Comparison of ENCODE assay signal across 18 cellular contexts in the genomic region with DNA sequence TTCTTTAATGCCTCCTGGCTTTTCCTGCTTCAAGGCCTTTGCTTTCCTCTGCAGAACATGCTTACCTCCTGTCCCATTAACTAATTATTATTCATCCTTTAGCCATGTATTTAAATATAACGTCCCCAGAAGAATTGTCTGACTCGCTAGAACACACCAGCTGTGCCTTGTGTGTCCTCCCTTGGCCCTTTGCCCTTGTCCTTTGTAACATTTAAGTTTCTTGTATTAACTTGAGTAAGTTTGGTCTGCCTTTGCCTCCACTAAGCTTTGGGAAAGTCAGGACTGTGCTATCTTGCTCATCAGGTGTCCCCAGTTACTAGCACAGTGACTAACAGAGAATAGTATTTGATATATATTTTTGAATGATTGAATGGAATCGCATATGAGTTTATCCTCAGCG. TPM values are rescaled to one million over a fixed set of nuclear protein-coding genes. Genes with fewer than 3 reads are reported as not detected.
A peak's percentile ranks its signal among the peaks of the same experiment; 100 is the strongest.
DNase-seq lines count a peak whose midpoint lies in the region; ATAC-seq, FAIRE-seq and TF ChIP-seq lines count a peak whose summit lies in the region.
"Had no signal": no experiment of that assay in that cellular context is flagged by ENCODE, and none has a peak within 500 bp of the region (broad histone marks: within the 10 kb centered on the region; RNA-seq: fewer than 3 reads in every experiment).

No MANE protein-coding gene starts in this region.

- H4K20me1 ChIP-seq in GM23248 (ENCODE audit: insufficient read depth) = no peaks in the 10 kb centered on the region

- H3K9me3 Mint-ChIP-seq in stimulated activated naive B cell treated with anti-CD40 and anti-IgM and Interleukin-4, amounts not matched to agents 10 μg/mL and 1 μg/mL and 100 μg/mL, for 72 hours = peaks cover 0 to 3% of the 10 kb centered on the region in 2 donors

- no peaks in the 10 kb centered on the region for H3K9me2 ChIP-seq in GM23248 (ENCODE audit: insufficient read depth)

- H3K36me3 Mint-ChIP-seq in stimulated activated naive B cell treated with anti-CD40 and anti-IgM and Interleukin-4, amounts not matched to agents 10 μg/mL and 1 μg/mL and 100 μg/mL, for 72 hours = no peaks in the 10 kb centered on the region
- H3K36me3 Mint-ChIP-seq: CD4-positive, alpha-beta memory T cell had no signal

- no peak overlapping the region for H3K27ac ChIP-seq in GM23248
- no peak overlapping the region for H3K27ac ChIP-seq in colonic mucosa
- H3K27ac ChIP-seq: C4-2B, HL-60 had no signal

- no peak for FAIRE-seq in bronchial epithelial cell (lab: Jason Lieb, UNC)
- FAIRE-seq: A204.1, GM12878, H1 had no signal

- H3K9ac ChIP-seq in GM23248 (no peak overlapping the region), colonic mucosa (ENCODE audit: low read depth in 2 of 2, low read length in 2 of 2) (no peak overlapping the region)

- TF ChIP-seq CTCF in bronchial epithelial cell (IDR thresholded peaks at IDR 0.05; ENCODE audit: insufficient read depth, low read length, severe bottlenecking) = no peak
- no peak for TF ChIP-seq CTCF in fibroblast of mammary gland (conservative IDR thresholded peaks at IDR 0.05; ENCODE audit: control insufficient read depth, insufficient read depth, low read depth, low read length)
- TF ChIP-seq CTCF in colonic mucosa (IDR thresholded peaks at IDR 0.05) = no peak

- H3F3A ChIP-seq in GM23248 (ENCODE audit: insufficient read depth) = no peaks in the 10 kb centered on the region

- 74 to 84% methylated on average over 4 of the region's 4 CpGs for WGBS in GM23248 (ENCODE audit: low coverage in 1 of 2, low lambda C conversion rate in 2 of 2, missing lambda C conversion rate in 2 of 2), 2 experiments

- H3K27ac Mint-ChIP-seq in stimulated activated naive B cell treated with anti-CD40 and anti-IgM and Interleukin-4, amounts not matched to agents 10 μg/mL and 1 μg/mL and 100 μg/mL, for 72 hours = peak overlapping the region; percentile 4
- H3K27ac Mint-ChIP-seq: CD4-positive, alpha-beta memory T cell; HFFc6 had no signal

- no peak overlapping the region for H2AFZ ChIP-seq in GM23248

- in situ Hi-C loops in GM23248 (cut with MboI) = no loop called here

- H3K36me3 ChIP-seq in GM23248 (ENCODE audit: low read depth) (no peaks in the 10 kb centered on the region), bronchial epithelial cell (ENCODE audit: control insufficient read depth, insufficient read depth, low read length) (no peaks in the 10 kb centered on the region), colonic mucosa (no peaks in the 10 kb centered on the region)
- H3K36me3 ChIP-seq: BE2C, HAP-1 had no signal

- no peak overlapping the region for H3K4me3 Mint-ChIP-seq in stimulated activated naive B cell treated with anti-CD40 and anti-IgM and Interleukin-4, amounts not matched to agents 10 μg/mL and 1 μg/mL and 100 μg/mL, for 72 hours
- H3K4me3 Mint-ChIP-seq: CD4-positive, alpha-beta memory T cell; HFFc6 had no signal

- H3K4me1 ChIP-seq in GM23248 (ENCODE audit: insufficient read depth) (no peaks in the 10 kb centered on the region), colonic mucosa (no peaks in the 10 kb centered on the region)
- H3K4me1 ChIP-seq: BE2C, HAP-1 had no signal

- no peaks in the 10 kb centered on the region for H3K79me2 ChIP-seq in GM23248 (ENCODE audit: insufficient read depth)

- no peak for ATAC-seq in stimulated activated naive B cell treated with anti-CD40 and anti-IgM and Interleukin-4, amounts not matched to agents 10 μg/mL and 1 μg/mL and 100 μg/mL, for 72 hours (replicated peaks)
- ATAC-seq in HG03432 (IDR thresholded peaks at IDR 0.05; ENCODE audit: unreplicated experiment) = no peak
- ATAC-seq: GM12878 had no signal

- H3K9me3 ChIP-seq in GM23248 (ENCODE audit: low read depth) = no peaks in the 10 kb centered on the region
- no peaks in the 10 kb centered on the region for H3K9me3 ChIP-seq in colonic mucosa
- H3K9me3 ChIP-seq: BE2C, HAP-1 had no signal

- no peak overlapping the region for H3K4me3 ChIP-seq in GM23248
- H3K4me3 ChIP-seq in bronchial epithelial cell (ENCODE audit: low read depth, low read length) = no peak overlapping the region
- H3K4me3 ChIP-seq in fibroblast of mammary gland (ENCODE audit: control insufficient read depth, low read depth, low read length) = no peak overlapping the region
- no peak overlapping the region for H3K4me3 ChIP-seq in colonic mucosa
- H3K4me3 ChIP-seq: GM12878, HAP-1 had no signal

- intact Hi-C loops in colonic mucosa (cut with DNase I) = no loop called here

- DNase-seq in GM23248 = peak; percentile 8
- peak; percentile 4 for DNase-seq in bronchial epithelial cell (ENCODE audit: low read depth)
- peak; percentile 54 for DNase-seq in fibroblast of mammary gland (ENCODE audit: low read depth)
- DNase-seq in stimulated activated naive B cell treated with anti-CD40 and anti-IgM and Interleukin-4, amounts not matched to agents 10 μg/mL and 1 μg/mL and 100 μg/mL, for 72 hours = no peak
- DNase-seq in colonic mucosa = no peak
- DNase-seq in activated CD8-positive, alpha-beta memory T cell treated with anti-CD3 and anti-CD28 coated beads, Interleukin-2, amount 50 U/mL, for 48 hours = no peak
- DNase-seq: BE2C; CD4-positive, alpha-beta memory T cell; DMS79; HFFc6 had no signal

- no peaks in the 10 kb centered on the region for H3K27me3 Mint-ChIP-seq in stimulated activated naive B cell treated with anti-CD40 and anti-IgM and Interleukin-4, amounts not matched to agents 10 μg/mL and 1 μg/mL and 100 μg/mL, for 72 hours

- H3K4me2 ChIP-seq in GM23248 (ENCODE audit: unreplicated experiment) = no peak overlapping the region

- H3K27me3 ChIP-seq in GM23248 (replicated peaks; ENCODE audit: insufficient read depth) = no peaks in the 10 kb centered on the region
- H3K27me3 ChIP-seq in bronchial epithelial cell (ENCODE audit: control insufficient read depth, insufficient read depth, low read length) = no peaks in the 10 kb centered on the region
- H3K27me3 ChIP-seq in colonic mucosa = no peaks in the 10 kb centered on the region
- H3K27me3 ChIP-seq: BE2C had no signal

- H3K4me1 Mint-ChIP-seq in stimulated activated naive B cell treated with anti-CD40 and anti-IgM and Interleukin-4, amounts not matched to agents 10 μg/mL and 1 μg/mL and 100 μg/mL, for 72 hours = peaks cover 13 to 14% of the 10 kb centered on the region in 2 donors

RNA-seq across cellular contexts. Expression of a gene that starts 29.6 kb away (rescaled TPM):
- total RNA-seq in GM23248 (2014; rRNA removed; shearing (Covaris generic)) = 0.51 and 0.65 TPM in 2 replicates
- 0.24 and 0.41 TPM in 2 replicates for polyA plus RNA-seq in GM23248 (2016; fragmentation: Nextera tagmentation; extraction: Ambion mirVana)
- total RNA-seq in bronchial epithelial cell = 0.13 and 0.26 TPM in 2 replicates
- total RNA-seq in colonic mucosa = 1 to 10 TPM in 1 of 2 donors, under 1 TPM in 1; 0.54 to 2.5 TPM
- total RNA-seq: G401, H1, HFFc6 had no signal
- polyA plus RNA-seq: CD4-positive, alpha-beta memory T cell; H1 had no signal

RNA-seq across cellular contexts. Expression of a gene that starts 51.3 kb away (rescaled TPM):
- total RNA-seq in GM23248 (2014; rRNA removed; shearing (Covaris generic)) = 5.3 and 6.4 TPM in 2 replicates
- polyA plus RNA-seq in GM23248 (2016; fragmentation: Nextera tagmentation; extraction: Ambion mirVana) = 2.1 and 2.8 TPM in 2 replicates
- total RNA-seq in bronchial epithelial cell = 0.26 and 0.38 TPM in 2 replicates
- total RNA-seq in colonic mucosa = 1 to 10 TPM; 2.1 to 5.9 TPM
- total RNA-seq: H1 had no signal
- polyA plus RNA-seq: CD4-positive, alpha-beta memory T cell; H1 had no signal

Comparison
In these comparisons a context has a peak if more than half of its experiments do, and no peak if none do; other contexts are left out.
1. DNase-seq: peak in GM23248 (single experiment), bronchial epithelial cell (single experiment) and fibroblast of mammary gland (single experiment); none in stimulated activated naive B cell treated with anti-CD40 and anti-IgM and Interleukin-4, amounts not matched to agents 10 μg/mL and 1 μg/mL and 100 μg/mL, for 72 hours (single experiment), colonic mucosa (single experiment) and activated CD8-positive, alpha-beta memory T cell treated with anti-CD3 and anti-CD28 coated beads, Interleukin-2, amount 50 U/mL, for 48 hours (single experiment).